ENCODE assay signal across 5 cellular contexts in the genomic region with DNA sequence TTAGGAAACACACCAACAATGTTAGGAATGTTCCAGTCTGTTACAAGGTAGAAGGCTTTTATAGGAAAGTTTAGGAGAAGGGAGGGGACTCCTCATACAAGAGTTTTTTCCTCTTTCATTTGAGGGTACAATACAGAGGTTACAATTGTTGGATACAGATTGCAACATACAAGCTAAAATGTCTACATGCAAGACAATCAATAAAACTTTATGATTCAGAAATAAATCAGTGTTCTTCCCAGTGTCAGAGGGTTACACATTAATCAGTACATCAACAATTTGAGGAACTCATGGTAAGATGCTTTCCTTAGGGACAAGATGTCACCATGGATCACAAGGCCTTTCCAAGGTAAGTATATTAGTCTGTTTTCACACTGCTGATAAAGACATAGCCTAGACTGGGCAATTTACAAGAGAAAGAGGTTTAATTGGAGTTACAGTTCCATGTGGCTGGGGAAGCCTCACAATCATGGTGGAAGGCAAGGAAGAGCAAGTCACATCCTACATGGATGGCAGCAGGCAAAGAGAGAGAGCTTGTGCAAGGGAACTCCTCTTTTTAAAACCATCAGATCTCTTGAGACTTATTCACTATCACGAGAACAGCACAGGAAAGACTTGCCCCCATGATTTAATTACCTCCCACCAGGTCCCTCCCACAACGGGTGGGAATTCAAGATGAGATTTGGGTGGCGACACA. TPM values are rescaled to one million over a fixed set of nuclear protein-coding genes. Genes with fewer than 3 reads are reported as not detected.
"Had no signal": no experiment of that assay in that cellular context is flagged by ENCODE, and none has a peak within 500 bp of the region (broad histone marks: within the 10 kb centered on the region; RNA-seq: fewer than 3 reads in every experiment).

No MANE protein-coding gene starts in this region.

RNA-seq across cellular contexts. Expression of gene NPC1L1, which starts 34.4 kb away (rescaled TPM):
- total RNA-seq: LHCN-M2, NCI-H460, RPMI7951, SJCRH30, SK-MEL-5 had no signal
